31 cellular contexts compared by ENCODE assay signal in genomic region chr5:35364350-35364749, GRCh38.
"Had no signal": no experiment of that assay in that cellular context is flagged by ENCODE, and none has a peak within 500 bp of the region (broad histone marks: within the 10 kb centered on the region; RNA-seq: fewer than 3 reads in every experiment).

No MANE protein-coding gene starts in this region.

- DNase-seq: activated CD4-positive, alpha-beta memory T cell treated with anti-CD3 and anti-CD28 coated beads, Interleukin-2, amount 10 ng/mL, durations not matched to agents 7 days and 5 days; activated CD4-positive, alpha-beta T cell treated with anti-CD3 and anti-CD28 coated beads for 1 hour; activated CD4-positive, alpha-beta T cell treated with anti-CD3 and anti-CD28 coated beads for 48 hours; activated CD4-positive, CD25-positive, alpha-beta regulatory T cell; activated CD8-positive, alpha-beta memory T cell treated with anti-CD3 and anti-CD28 coated beads for 24 hours; activated CD8-positive, alpha-beta memory T cell treated with anti-CD3 and anti-CD28 coated beads, Interleukin-2, amount 10 ng/mL, durations not matched to agents 7 days and 5 days; activated CD8-positive, alpha-beta memory T cell treated with anti-CD3 and anti-CD28 coated beads, Interleukin-2, amount 50 U/mL, for 48 hours; activated effector memory CD4-positive, alpha-beta T cell treated with Interleukin-2 at 50 U/mL for 16 hours; activated naive CD4-positive, alpha-beta T cell; activated naive CD4-positive, alpha-beta T cell treated with anti-CD3 and anti-CD28 coated beads, Interleukin-2, amount 50 U/mL, for 16 hours; activated naive CD8-positive, alpha-beta T cell treated with anti-CD3 and anti-CD28 coated beads for 36 hours; activated T-cell treated with anti-CD3 and anti-CD28 coated beads, Interleukin-2, amount 50 U/mL, for 48 hours; amniotic stem cell; aorta; brain microvascular endothelial cell; Karpas-422; KBM-7; NCI-H1048; NCI-H1105 treated with DMSO at 0.1 percent for 48 hours; NCI-H1436; NCI-H1694; NCI-H1930; NCI-H2081 treated with DMSO at 0.1 percent for 48 hours; NCI-H226; NCI-H446 treated with DMSO at 0.1 percent for 48 hours; NCI-H524; NK-92 treated with Interleukin-12 subunit alpha and Interleukin-12 subunit beta, amount 100 ng/mL, for 24 hours; Right ventricle myocardium superior; T1000; WERI-Rb-1 had no signal

- H3K36me3 ChIP-seq: brain microvascular endothelial cell, cardiac muscle cell, WERI-Rb-1 had no signal

- H3K4me3 ChIP-seq: cardiac muscle cell had no signal

- ATAC-seq: activated CD8-positive, alpha-beta memory T cell treated with anti-CD3 and anti-CD28 coated beads, Interleukin-2, amount 10 ng/mL, durations not matched to agents 7 days and 5 days had no signal

- H3K27ac ChIP-seq: brain microvascular endothelial cell, cardiac muscle cell, WERI-Rb-1 had no signal

- H3K27me3 ChIP-seq: brain microvascular endothelial cell, cardiac muscle cell had no signal
